22 cellular contexts compared by ENCODE assay signal in genomic region chr19:42151735-42152134, GRCh38. TPM values are rescaled to one million over a fixed set of nuclear protein-coding genes. Genes with fewer than 3 reads are reported as not detected.
DNase-seq lines count a peak whose midpoint lies in the region; ATAC-seq and TF ChIP-seq lines count a peak whose summit lies in the region.
"Had no signal": no experiment of that assay in that cellular context is flagged by ENCODE, and none has a peak within 500 bp of the region (broad histone marks: within the 10 kb centered on the region; RNA-seq: fewer than 3 reads in every experiment).

No MANE protein-coding gene starts in this region.

- H4K91ac ChIP-seq in neuronal stem cell (ENCODE audit: low read depth, low read length, poor library complexity) = no peak overlapping the region

- H3K27me3 ChIP-seq in GM23338 (ENCODE audit: insufficient read depth) (0 out of 2 replicates have a peak, but pooled peaks cover 7% of the 10 kb centered on the region), iPS-18a (ENCODE audit: control insufficient read depth, insufficient read depth, low read length) (peaks cover 31% of the 10 kb centered on the region), neuronal stem cell (ENCODE audit: control insufficient read depth in 3 of 3, insufficient read depth in 3 of 3, low read depth in 1 of 3, low read length in 3 of 3) (peaks cover 0 to 13% (median 5%) of the 10 kb centered on the region in 3 experiments)
- H3K27me3 ChIP-seq: BLaER1 treated with 17β-estradiol and CSF1 and Interleukin-3, amounts not matched to agents 10 nM and 100 nM had no signal

- H2BK120ac ChIP-seq in neuronal stem cell (ENCODE audit: low read depth, low read length) = no peak overlapping the region

- peak overlapping the region; percentile 83 for H3K14ac ChIP-seq in neuronal stem cell (ENCODE audit: low read length)

- H2BK5ac ChIP-seq in neuronal stem cell (ENCODE audit: low read length) = no peak overlapping the region

- CTCF ChIA-PET in HEK293 (lab: Yijun Ruan, JAX) = interaction anchor here (1.6 kb wide), 1 partner anchor 43 kb away, joined by 5 read pairs; no protein-coding TSS in a partner anchor

- H3K79me2 ChIP-seq in GM23338 (replicated peaks; ENCODE audit: insufficient read depth) = no peaks in the 10 kb centered on the region

- H3K4me1 Mint-ChIP-seq in GM23338 = peaks cover 60% of the 10 kb centered on the region

- H3K36me3 ChIP-seq in GM23338 (ENCODE audit: insufficient read depth) = no peaks in the 10 kb centered on the region
- H3K36me3 ChIP-seq in HEK293 (ENCODE audit: control insufficient read depth in 2 of 2, insufficient read depth in 1 of 2, low read length in 2 of 2) = no peaks in the 10 kb centered on the region
- no peaks in the 10 kb centered on the region for H3K36me3 ChIP-seq in iPS-18a (ENCODE audit: control insufficient read depth, low read depth, low read length)
- H3K36me3 ChIP-seq in neuronal stem cell (replicated peaks in 1 of 2; ENCODE audit: control insufficient read depth in 2 of 2, insufficient read depth in 2 of 2, low read length in 2 of 2) = no peaks in the 10 kb centered on the region
- H3K36me3 ChIP-seq: BLaER1 treated with 17β-estradiol and CSF1 and Interleukin-3, amounts not matched to agents 10 nM and 100 nM had no signal

- H3K4me2 ChIP-seq in GM23338 = peak overlapping the region; percentile 65; the same call in 1 of the 2 replicates
- no peak overlapping the region for H3K4me2 ChIP-seq in neuronal stem cell (ENCODE audit: insufficient read depth, low read length, poor library complexity, severe bottlenecking)
- H3K4me2 ChIP-seq: A549; BLaER1 treated with 17β-estradiol and CSF1 and Interleukin-3, amounts not matched to agents 10 nM and 100 nM had no signal

- no peak overlapping the region for H4K8ac ChIP-seq in neuronal stem cell (ENCODE audit: low read depth, low read length)

- H3K9ac ChIP-seq in iPS-18a (ENCODE audit: low read length) (peak overlapping the region; percentile 8), neuronal stem cell (ENCODE audit: low read depth, low read length, poor library complexity) (no peak overlapping the region)
- H3K9ac ChIP-seq: BLaER1 treated with 17β-estradiol and CSF1 and Interleukin-3, amounts not matched to agents 10 nM and 100 nM had no signal

- no peak overlapping the region for H3K27ac ChIP-seq in GM23338 (ENCODE audit: low read depth)
- no peak overlapping the region for H3K27ac ChIP-seq in HEK293 (ENCODE audit: extremely low read depth, low read depth, low read length)
- no peak overlapping the region for H3K27ac ChIP-seq in iPS-18a (ENCODE audit: low read length)
- H3K27ac ChIP-seq in neuronal stem cell (replicated peaks; ENCODE audit: low read length) = no peak overlapping the region
- H3K27ac ChIP-seq: A549; BLaER1 treated with 17β-estradiol and CSF1 and Interleukin-3, amounts not matched to agents 10 nM and 100 nM had no signal

- no peak overlapping the region for H2BK12ac ChIP-seq in neuronal stem cell (ENCODE audit: low read length)

- H3K4me3 ChIP-seq in GM23338 (no peak overlapping the region), HEK293 (ENCODE audit: low read depth, low read length) (no peak overlapping the region), iPS-18a (ENCODE audit: low read length) (no peak overlapping the region), neuronal stem cell (ENCODE audit: low read length in 2 of 2) (no peak overlapping the region)
- H3K4me3 ChIP-seq: A549; BLaER1 treated with 17β-estradiol and CSF1 and Interleukin-3, amounts not matched to agents 10 nM and 100 nM had no signal

- H3K79me1 ChIP-seq in neuronal stem cell (ENCODE audit: low read depth, low read length) = no peaks in the 10 kb centered on the region

- H2AK5ac ChIP-seq in neuronal stem cell (ENCODE audit: low read depth, low read length) = peak overlapping the region; percentile 73

- H3K23ac ChIP-seq in neuronal stem cell (ENCODE audit: low read depth, low read length, poor library complexity) = no peak overlapping the region

- H3K4me1 ChIP-seq in GM23338 (ENCODE audit: insufficient read depth) = peaks cover 38% of the 10 kb centered on the region
- H3K4me1 ChIP-seq in HEK293 (ENCODE audit: control insufficient read depth, insufficient read depth, low read length) = no peaks in the 10 kb centered on the region
- H3K4me1 ChIP-seq in iPS-18a (ENCODE audit: control insufficient read depth, low read depth, low read length) = peaks cover 37% of the 10 kb centered on the region
- peaks cover 28 to 69% of the 10 kb centered on the region in 2 donors for H3K4me1 ChIP-seq in neuronal stem cell (ENCODE audit: control insufficient read depth in 2 of 2, insufficient read depth in 1 of 2, low read depth in 1 of 2, low read length in 2 of 2)
- H3K4me1 ChIP-seq: A549 had no signal

- no peaks in the 10 kb centered on the region for H3K9me3 ChIP-seq in HEK293 (ENCODE audit: control insufficient read depth, insufficient read depth, low read depth, low read length)
- no peaks in the 10 kb centered on the region for H3K9me3 ChIP-seq in iPS-18a (ENCODE audit: control insufficient read depth, low read depth, low read length)
- H3K9me3 ChIP-seq in neuronal stem cell (replicated peaks in 1 of 2; ENCODE audit: control insufficient read depth in 2 of 2, insufficient read depth in 1 of 2, low read depth in 1 of 2, low read length in 2 of 2) = no peaks in the 10 kb centered on the region
- H3K9me3 ChIP-seq: A549; BLaER1 treated with 17β-estradiol and CSF1 and Interleukin-3, amounts not matched to agents 10 nM and 100 nM had no signal

- H3K4me3 Mint-ChIP-seq in GM23338 = no peak overlapping the region; the same call in 2 of the 3 replicates
- H3K4me3 Mint-ChIP-seq: CD4-positive, alpha-beta T cell had no signal

- no peaks in the 10 kb centered on the region for H3K9me3 Mint-ChIP-seq in GM23338
- H3K9me3 Mint-ChIP-seq: CD4-positive, alpha-beta T cell had no signal

- no peak overlapping the region for H2BK15ac ChIP-seq in neuronal stem cell (ENCODE audit: low read length)

- no peak for DNase-seq in GM23338 (ENCODE audit: low spot score)
- no peak for DNase-seq in neuronal stem cell (ENCODE audit: low spot score)
- DNase-seq in DMS53 treated with DMSO at 0.1 percent for 48 hours (lab: John Stamatoyannopoulos, UW; ENCODE audit: unreplicated experiment) = no peak
- no peak for DNase-seq in activated T-cell treated with anti-CD3 and anti-CD28 coated beads for 4 hours
- DNase-seq in COR-L47 (lab: John Stamatoyannopoulos, UW) = no peak
- DNase-seq: AML-193; CD4-positive, alpha-beta T cell; DMS53; GOT3; Karpas-422; NCI-H1105; NCI-H1436 treated with DMSO at 0.1 percent for 48 hours; NCI-H187 treated with DMSO at 0.1 percent for 48 hours; NCI-H446; NCI-H526; Right ventricle myocardium superior; RPMI8226; SW 1271 had no signal

- no peaks in the 10 kb centered on the region; the same call in 2 of the 3 replicates for H3K36me3 Mint-ChIP-seq in GM23338 (ENCODE audit: low read depth)

- ATAC-seq in GM23338 = no peak
- ATAC-seq: A549 had no signal

- H3K27ac Mint-ChIP-seq in GM23338 = peak overlapping the region; percentile 29; the same call in 1 of the 2 replicates
- H3K27ac Mint-ChIP-seq: CD4-positive, alpha-beta T cell had no signal

- H3K18ac ChIP-seq in neuronal stem cell (ENCODE audit: low read length) = no peak overlapping the region

- H3K9me2 ChIP-seq in GM23338 (ENCODE audit: insufficient read depth) = no peaks in the 10 kb centered on the region

- no peaks in the 10 kb centered on the region for H4K20me1 ChIP-seq in GM23338 (replicated peaks; ENCODE audit: insufficient read depth)

- H2AFZ ChIP-seq in GM23338 = peak overlapping the region; percentile 78; the same call in 1 of the 2 replicates
- H2AFZ ChIP-seq in neuronal stem cell (ENCODE audit: low read length) = no peak overlapping the region

- TF ChIP-seq CTCF in GM23338 (conservative IDR thresholded peaks at IDR 0.05; ENCODE audit: low read depth in 2 of 2) (no peak), HEK293 (tag by site-specific recombination; IDR thresholded peaks at IDR 0.05) (no peak)

- H3F3A ChIP-seq in GM23338 (replicated peaks; ENCODE audit: low read depth) = 0 out of 2 replicates have a peak, but pooled peaks cover 9% of the 10 kb centered on the region

- H3K4ac ChIP-seq in neuronal stem cell (ENCODE audit: low read length) = no peak overlapping the region

- peaks cover 28% of the 10 kb centered on the region for H3K27me3 Mint-ChIP-seq in GM23338 (ENCODE audit: insufficient read depth, low read depth, poor library complexity)
- H3K27me3 Mint-ChIP-seq: CD4-positive, alpha-beta T cell had no signal

- no CpG with 5 or more reads among the region's 5 CpGs for WGBS in neuronal stem cell (ENCODE audit: extremely low coverage in 2 of 2, insufficient read length in 2 of 2, insufficient replicate concordance in 1 of 2), 2 donors

- POLR2A ChIA-PET in HEK293 (lab: Yijun Ruan, JAX) = no interaction called here

TF ChIP-seq in GM23338, 12 proteins besides CTCF, POLR2A, EP300 and RAD21 (continues in another document):
- no peak for TF ChIP-seq JUNB (IDR thresholded peaks at IDR 0.05; ENCODE audit: unreplicated experiment)

TF ChIP-seq in HEK293, 187 proteins besides CTCF, POLR2A, EP300 and RAD21 (continues in another document):
- TF ChIP-seq PRDM1 (tag by site-specific recombination; IDR thresholded peaks at IDR 0.05) (0 out of 2 replicates have a peak, but pooled peaks have one; percentile 38), ZNF18 (tag by site-specific recombination; IDR thresholded peaks at IDR 0.05) (no peak)

RNA-seq across cellular contexts. Expression of gene POU2F2, which starts 19.5 kb away (rescaled TPM):
- total RNA-seq in GM23338 (2014; rRNA removed; shearing (Covaris generic)) = 2.3 and 2.4 TPM in 2 replicates
- 4.6 and 5.1 TPM in 2 replicates for polyA plus RNA-seq in GM23338 (2016; fragmentation: Nextera tagmentation; extraction: Ambion mirVana)
- polyA plus RNA-seq in neuronal stem cell (2013, experiment 1 of 2) = 2.4 TPM
- polyA plus RNA-seq in neuronal stem cell (2013, experiment 2 of 2) = 2.5 TPM
